34 cellular contexts compared by ENCODE assay signal in genomic region chr4:17301869-17302268, GRCh38.
"Had no signal": no experiment of that assay in that cellular context is flagged by ENCODE, and none has a peak within 500 bp of the region (broad histone marks: within the 10 kb centered on the region; RNA-seq: fewer than 3 reads in every experiment).

No MANE protein-coding gene starts in this region.

- H3K9me3 Mint-ChIP-seq: activated CD8-positive, alpha-beta T cell treated with anti-CD3 and anti-CD28 coated beads for 36 hours; activated T-helper 17 cell treated with anti-CD3 and anti-CD28 coated beads, Interleukin-2, amount 50 U/mL, for 72 hours had no signal

- H3K36me3 ChIP-seq: brain microvascular endothelial cell, colonic mucosa, esophagus squamous epithelium, gastroesophageal sphincter, WERI-Rb-1 had no signal

- DNase-seq: activated B cell treated with CpG ODN at 0.5 μM for 24 hours; activated CD4-positive, alpha-beta T cell treated with anti-CD3 and anti-CD28 coated beads for 48 hours; activated CD4-positive, alpha-beta T cell treated with anti-CD3 and anti-CD28 coated beads, Interleukin-2, amount 50 U/mL, for 1 hour; activated CD4-positive, alpha-beta T cell treated with anti-CD3 and anti-CD28 coated beads, Interleukin-2, amount 50 U/mL, for 48 hours; activated CD8-positive, alpha-beta memory T cell treated with anti-CD3 and anti-CD28 coated beads for 24 hours; activated CD8-positive, alpha-beta T cell treated with anti-CD3 and anti-CD28 coated beads for 36 hours; activated effector memory CD4-positive, alpha-beta T cell treated with Interleukin-2 at 50 U/mL for 16 hours; activated gamma-delta T cell treated with Interleukin-2 at 50 U/mL for 16 hours; activated naive CD4-positive, alpha-beta T cell treated with anti-CD3 and anti-CD28 coated beads, Interleukin-2, amount 50 U/mL, for 16 hours; activated naive CD4-positive, alpha-beta T cell treated with Interleukin-2 at 50 U/mL for 16 hours; activated T-cell treated with anti-CD3 and anti-CD28 coated beads, Interleukin-2, amount 50 U/mL, for 4 hours; amniotic stem cell; anterior cingulate cortex; brain microvascular endothelial cell; central memory CD4-positive, alpha-beta T cell; cerebellar nuclear complex; colonic mucosa; effector CD8-positive, alpha-beta T cell; esophagus squamous epithelium; foreskin melanocyte; T-helper 1 cell; T-helper 17 cell; T1000; WERI-Rb-1 had no signal

- H3K27ac Mint-ChIP-seq: activated B cell treated with CpG ODN at 0.5 μM for 24 hours; activated CD8-positive, alpha-beta T cell treated with anti-CD3 and anti-CD28 coated beads for 36 hours; activated naive CD8-positive, alpha-beta T cell; activated T-helper 17 cell treated with anti-CD3 and anti-CD28 coated beads, Interleukin-2, amount 50 U/mL, for 72 hours; T-helper 17 cell; T-helper 2 cell treated with Interferon-gamma antibody and Interleukin-4, amounts not matched to agents 5 μg/mL and 100 μg/mL, for 36 hours had no signal

- H3K4me1 ChIP-seq: colonic mucosa, esophagus squamous epithelium had no signal

- H3K4me1 Mint-ChIP-seq: activated B cell treated with CpG ODN at 0.5 μM for 24 hours; activated T-helper 17 cell treated with anti-CD3 and anti-CD28 coated beads, Interleukin-2, amount 50 U/mL, for 72 hours; T-helper 17 cell had no signal

- H3K4me3 ChIP-seq: colonic mucosa, esophagus squamous epithelium, gastroesophageal sphincter had no signal

- H3K27ac ChIP-seq: brain microvascular endothelial cell, colonic mucosa, epithelial cell of prostate, esophagus squamous epithelium, gastroesophageal sphincter, WERI-Rb-1 had no signal

- H3K27me3 Mint-ChIP-seq: activated B cell treated with CpG ODN at 0.5 μM for 24 hours had no signal

- FAIRE-seq: astrocyte, bronchial epithelial cell, endometrium, endothelial cell of umbilical vein had no signal

- H3K4me3 Mint-ChIP-seq: activated B cell treated with CpG ODN at 0.5 μM for 24 hours; activated CD8-positive, alpha-beta T cell treated with anti-CD3 and anti-CD28 coated beads for 36 hours; activated naive CD8-positive, alpha-beta T cell; activated T-cell treated with anti-CD3 and anti-CD28 coated beads, Interleukin-2, amount 50 U/mL, for 4 hours; activated T-helper 17 cell treated with anti-CD3 and anti-CD28 coated beads, Interleukin-2, amount 50 U/mL, for 72 hours; T-helper 17 cell; T-helper 2 cell treated with Interferon-gamma antibody and Interleukin-4, amounts not matched to agents 5 μg/mL and 100 μg/mL, for 36 hours had no signal

- ATAC-seq: activated CD4-positive, CD25-positive, alpha-beta regulatory T cell treated with anti-CD3 and anti-CD28 coated beads, Interleukin-2, amount 50 U/mL, for 24 hours; activated CD8-positive, alpha-beta T cell treated with anti-CD3 and anti-CD28 coated beads for 36 hours; activated T-cell treated with anti-CD3 and anti-CD28 coated beads, Interleukin-2, amount 50 U/mL, for 4 hours; activated T-helper 17 cell treated with anti-CD3 and anti-CD28 coated beads, Interleukin-2, amount 50 U/mL, for 72 hours; gastroesophageal sphincter; T-helper 17 cell had no signal

- H3K36me3 Mint-ChIP-seq: activated naive CD8-positive, alpha-beta T cell had no signal

- H3K9me3 ChIP-seq: colonic mucosa, esophagus squamous epithelium had no signal

- H3K27me3 ChIP-seq: brain microvascular endothelial cell, colonic mucosa, esophagus squamous epithelium, gastroesophageal sphincter had no signal
